Comparison of ENCODE assay signal across 14 cellular contexts in the genomic region with DNA sequence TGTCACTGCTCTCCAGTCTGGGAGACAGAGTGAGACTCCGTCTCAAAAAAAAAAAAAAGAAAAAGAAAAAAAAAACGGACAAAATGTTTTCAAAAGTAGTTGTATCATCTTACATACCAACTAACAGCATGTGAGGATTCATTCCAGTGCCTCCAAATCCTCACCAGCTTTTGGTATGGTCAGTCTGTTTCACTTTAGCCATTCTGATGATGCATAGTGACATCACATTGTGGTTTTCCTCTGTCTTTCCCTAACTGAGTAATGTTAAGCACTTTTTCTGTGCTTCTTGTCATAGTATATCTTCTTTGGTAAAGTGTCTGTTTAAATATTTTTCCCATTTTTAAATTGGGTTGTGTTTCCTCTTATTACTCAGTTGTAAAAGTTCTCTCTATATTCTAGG.
DNase-seq lines count a peak whose midpoint lies in the region; ATAC-seq and TF ChIP-seq lines count a peak whose summit lies in the region.
"Had no signal": no experiment of that assay in that cellular context is flagged by ENCODE, and none has a peak within 500 bp of the region (broad histone marks: within the 10 kb centered on the region; RNA-seq: fewer than 3 reads in every experiment).

No MANE protein-coding gene starts in this region.

- intact Hi-C loops in mucosa of descending colon (cut with DNase I, micrococcal nuclease) = no loop called here

- H3K4me2 ChIP-seq in mesenchymal stem cell (ENCODE audit: low read length, poor library complexity, severe bottlenecking) = no peak overlapping the region

- no peak for TF ChIP-seq CTCF in cardiac fibroblast (IDR thresholded peaks at IDR 0.05; ENCODE audit: low read depth, low read length)
- TF ChIP-seq CTCF in mucosa of descending colon (IDR thresholded peaks at IDR 0.05) = no peak

- H2AFZ ChIP-seq in mesenchymal stem cell (ENCODE audit: low read depth, low read length) = no peak overlapping the region

- no peak overlapping the region for H2BK15ac ChIP-seq in mesenchymal stem cell (ENCODE audit: low read depth, poor library complexity, severe bottlenecking)

- no peak overlapping the region for H3K4ac ChIP-seq in mesenchymal stem cell (ENCODE audit: low read depth in 1 of 2, low read length in 2 of 2)

- no peaks in the 10 kb centered on the region for H3K36me3 ChIP-seq in mesenchymal stem cell (ENCODE audit: control insufficient read depth in 1 of 2, insufficient read depth in 2 of 2, low read depth in 1 of 2, low read length in 2 of 2)
- H3K36me3 ChIP-seq in mucosa of descending colon (ENCODE audit: low read depth) = no peaks in the 10 kb centered on the region

- no peak overlapping the region for H3K14ac ChIP-seq in mesenchymal stem cell (ENCODE audit: low read length in 2 of 2)

- no peak overlapping the region for H3K27ac ChIP-seq in mesenchymal stem cell (ENCODE audit: low read length, poor library complexity, severe bottlenecking)

- WGBS in mesenchymal stem cell = no CpG with 5 or more reads among the region's 2 CpGs

- H3K9me3 ChIP-seq in mesenchymal stem cell (ENCODE audit: control insufficient read depth, low read length) (peaks cover 5% of the 10 kb centered on the region), mucosa of descending colon (no peaks in the 10 kb centered on the region)

- H3K23ac ChIP-seq in mesenchymal stem cell (ENCODE audit: low read length in 2 of 2) = no peak overlapping the region

- no peaks in the 10 kb centered on the region for H3K27me3 ChIP-seq in mesenchymal stem cell (ENCODE audit: control insufficient read depth in 1 of 2, insufficient read depth in 1 of 2, low read length in 2 of 2)

- H3K4me3 ChIP-seq in cardiac fibroblast (replicated peaks in 1 of 2; ENCODE audit: low read depth in 2 of 2, low read length in 2 of 2) (no peak overlapping the region), mesenchymal stem cell (ENCODE audit: insufficient read depth in 1 of 2, low read depth in 1 of 2, low read length in 2 of 2) (no peak overlapping the region), mucosa of descending colon (no peak overlapping the region)

- no peak overlapping the region for H4K91ac ChIP-seq in mesenchymal stem cell (ENCODE audit: low read length)

- H3K79me1 ChIP-seq in mesenchymal stem cell (replicated peaks; ENCODE audit: low read length, poor library complexity, severe bottlenecking) = no peaks in the 10 kb centered on the region

- H2AK5ac ChIP-seq in mesenchymal stem cell (ENCODE audit: low read length, severe bottlenecking) = no peak overlapping the region

- H3K4me1 ChIP-seq in mesenchymal stem cell (ENCODE audit: control insufficient read depth, insufficient read depth, low read depth, low read length) = no peaks in the 10 kb centered on the region
- H3K4me1 ChIP-seq in mucosa of descending colon (ENCODE audit: low read depth) = peaks cover 4% of the 10 kb centered on the region

- H2BK120ac ChIP-seq in mesenchymal stem cell (ENCODE audit: low read depth, low read length) = no peak overlapping the region

- no peak overlapping the region for H3K18ac ChIP-seq in mesenchymal stem cell (ENCODE audit: low read depth in 1 of 2, low read length in 2 of 2)

- peak; percentile 92 for DNase-seq in EH (ENCODE audit: low read depth)
- DNase-seq in MV-4-11 (lab: John Stamatoyannopoulos, UW) = peak; percentile 22
- DNase-seq in cardiac fibroblast (ENCODE audit: low read depth in 2 of 2) = peak; percentile 26 to 89
- peak; percentile 48 for DNase-seq in mesenchymal stem cell
- no peak for DNase-seq in NCI-H2029 treated with DMSO at 0.1 percent for 48 hours (lab: John Stamatoyannopoulos, UW)
- no peak for DNase-seq in mucosa of descending colon
- no peak for DNase-seq in COR-L47 (lab: John Stamatoyannopoulos, UW)
- DNase-seq: CD4-positive, alpha-beta T cell; NCI-H1417; NCI-H524 treated with DMSO at 0.1 percent for 48 hours; SIG-M5; stimulated activated CD4-positive, alpha-beta T cell treated with anti-CD3 and anti-CD28 coated beads, Interleukin-4, amount 100 ng/mL, for 1 hour; stimulated activated naive CD8-positive, alpha-beta T cell treated with anti-CD3 and anti-CD28 coated beads, Interleukin-15, Interleukin-2, amounts not matched to agents 100 U/mL and 50 U/mL, for 24 hours had no signal

- ATAC-seq in mucosa of descending colon (no peak), HG03135 (IDR thresholded peaks at IDR 0.05; ENCODE audit: unreplicated experiment) (no peak)
- ATAC-seq: stimulated activated naive CD8-positive, alpha-beta T cell treated with anti-CD3 and anti-CD28 coated beads, Interleukin-15, Interleukin-2, amounts not matched to agents 100 U/mL and 50 U/mL, for 24 hours had no signal

- no peak overlapping the region for H4K8ac ChIP-seq in mesenchymal stem cell (ENCODE audit: low read length)

- peak overlapping the region; percentile 30 for H3K9ac ChIP-seq in mesenchymal stem cell (ENCODE audit: low read length)

- no peak overlapping the region for H2BK12ac ChIP-seq in mesenchymal stem cell (ENCODE audit: low read length in 2 of 2)

- H2BK5ac ChIP-seq in mesenchymal stem cell (ENCODE audit: low read depth, low read length, poor library complexity, severe bottlenecking) = no peak overlapping the region

Comparison
In these comparisons a context has a peak if more than half of its experiments do, and no peak if none do; other contexts are left out.
1. DNase-seq: peak in EH (single experiment), MV-4-11 (single experiment), cardiac fibroblast (2 of 2) and mesenchymal stem cell (single experiment); none in NCI-H2029 treated with DMSO at 0.1 percent for 48 hours (single experiment), mucosa of descending colon (0 of 3) and COR-L47 (single experiment).